In the genomic region with DNA sequence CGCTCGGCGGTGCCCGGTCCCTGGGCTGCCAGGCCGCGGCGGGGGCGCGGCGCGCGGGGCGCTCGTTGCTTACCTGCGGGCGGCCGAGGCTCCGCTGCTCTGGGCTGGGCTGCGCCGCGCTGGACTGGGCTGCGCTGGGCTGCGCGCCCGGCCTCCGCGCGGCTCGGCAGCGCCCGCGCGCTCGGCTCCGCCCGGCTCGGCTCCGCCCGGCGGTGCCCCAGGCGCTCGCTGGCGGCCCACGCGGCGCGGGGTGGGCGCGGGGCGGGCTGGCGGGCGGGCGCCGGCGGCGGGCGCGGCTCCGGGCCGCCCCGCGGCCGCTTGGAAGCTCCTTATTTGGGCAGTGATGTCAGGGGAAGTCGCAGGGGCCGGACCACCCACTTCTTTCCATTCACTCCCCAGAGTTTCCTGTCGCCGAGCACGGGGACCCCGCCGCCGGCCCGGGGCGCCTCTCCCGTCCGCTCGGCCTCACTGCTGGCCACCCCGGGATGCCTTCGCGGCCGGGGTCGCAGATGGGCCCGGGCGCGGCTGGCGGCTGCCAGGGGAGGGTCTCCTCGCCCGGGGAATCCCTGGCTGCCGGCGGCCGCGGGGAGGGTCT, we compare ENCODE assay signal across 8 cellular contexts.
DNase-seq lines count a peak whose midpoint lies in the region; ATAC-seq and TF ChIP-seq lines count a peak whose summit lies in the region.

No MANE protein-coding gene starts in this region.

- H3K4me3 Mint-ChIP-seq in CD8-positive, alpha-beta T cell: peak overlapping the region; percentile 26

- H3K27me3 ChIP-seq in CD8-positive, alpha-beta T cell (ENCODE audit: insufficient read depth, low read length): no peaks in the 10 kb centered on the region

- peak; percentile 34 to 76 (median 69) for DNase-seq in CD8-positive, alpha-beta T cell
- peak; percentile 54 for DNase-seq in HPDE6-E6E7 (ENCODE audit: extremely low spot score)
- DNase-seq in T-helper 9 cell: peak; percentile 60
- peak; percentile 93 for DNase-seq in astrocyte of the hippocampus (ENCODE audit: low read depth, low spot score)
- peak; percentile 70 to 72 for DNase-seq in stimulated activated CD4-positive, alpha-beta T cell treated with anti-CD3 and anti-CD28 coated beads, Interleukin-12 subunit alpha, Interleukin-12 subunit beta, amount 100 ng/mL, for 24 hours (ENCODE audit: low read depth in 2 of 2)
- DNase-seq in OCI-M1 (lab: John Stamatoyannopoulos, UW): no peak

- H3K27ac Mint-ChIP-seq in CD8-positive, alpha-beta T cell: no peak overlapping the region

- no peaks in the 10 kb centered on the region for H3K36me3 Mint-ChIP-seq in CD8-positive, alpha-beta T cell

- H3K9me3 ChIP-seq in CD8-positive, alpha-beta T cell (ENCODE audit: low read length): no peaks in the 10 kb centered on the region
- H3K9me3 ChIP-seq in iPS-18c (ENCODE audit: control insufficient read depth, insufficient read depth, low read length): no peaks in the 10 kb centered on the region

- H3K4me1 ChIP-seq in CD8-positive, alpha-beta T cell (ENCODE audit: insufficient read depth, low read length): peaks cover 35% of the 10 kb centered on the region

- intact Hi-C loops in CD8-positive, alpha-beta T cell (cut with DNase I, micrococcal nuclease): loop anchor here (5.0 to 10.0 kb wide), 6 partner anchors 90 to 795 kb away; a partner anchor contains a TSS

- peak overlapping the region; percentile 61 for H3K4me3 ChIP-seq in CD8-positive, alpha-beta T cell (ENCODE audit: low read depth, low read length)
- peak overlapping the region; percentile 58 for H3K4me3 ChIP-seq in iPS-18c (ENCODE audit: insufficient read depth, low read depth, low read length)

- no peaks in the 10 kb centered on the region for H3K36me3 ChIP-seq in CD8-positive, alpha-beta T cell (ENCODE audit: insufficient read depth, low read length)

- H3K27me3 Mint-ChIP-seq in CD8-positive, alpha-beta T cell (ENCODE audit: low read depth): no peaks in the 10 kb centered on the region

- POLR2A ChIA-PET in CD8-positive, alpha-beta T cell (lab: Charles Lee): interaction anchor here (3.5 kb wide), 1 partner anchor 11 kb away, joined by 19 read pairs; no protein-coding TSS in a partner anchor

- no peaks in the 10 kb centered on the region for H3K9me3 Mint-ChIP-seq in CD8-positive, alpha-beta T cell

- CTCF ChIA-PET in CD8-positive, alpha-beta T cell (lab: Charles Lee): no interaction called here

- peak overlapping the region; percentile 28 for H3K27ac ChIP-seq in CD8-positive, alpha-beta T cell (ENCODE audit: low read depth, low read length)

- peaks cover 77% of the 10 kb centered on the region for H3K4me1 Mint-ChIP-seq in CD8-positive, alpha-beta T cell (ENCODE audit: low read depth)

- peak; percentile 86 for ATAC-seq in CD8-positive, alpha-beta T cell
- peak; percentile 64 for ATAC-seq in GM19452 (IDR thresholded peaks at IDR 0.05; ENCODE audit: unreplicated experiment)

- TF ChIP-seq CTCF in CD8-positive, alpha-beta T cell (IDR thresholded peaks at IDR 0.05): no peak
